18 cellular contexts compared by ENCODE assay signal in genomic region chr2:57084697-57085281, GRCh38.
A peak's percentile ranks its signal among the peaks of the same experiment; 100 is the strongest.
DNase-seq lines count a peak whose midpoint lies in the region; ATAC-seq and TF ChIP-seq lines count a peak whose summit lies in the region.
"Had no signal": no experiment of that assay in that cellular context is flagged by ENCODE, and none has a peak within 500 bp of the region (broad histone marks: within the 10 kb centered on the region; RNA-seq: fewer than 3 reads in every experiment).

No MANE protein-coding gene starts in this region.

- no peak overlapping the region for H4K91ac ChIP-seq in neuronal stem cell (ENCODE audit: low read depth, low read length, poor library complexity)

- H3K9me3 Mint-ChIP-seq in stimulated activated naive CD8-positive, alpha-beta T cell treated with anti-CD3 and anti-CD28 coated beads, Interleukin-15, amount 100 ng/mL, for 72 hours, result peaks cover 24 to 38% of the 10 kb centered on the region in 2 donors
- H3K9me3 Mint-ChIP-seq: HFFc6 had no signal

- no peak overlapping the region for H4K8ac ChIP-seq in neuronal stem cell (ENCODE audit: low read depth, low read length)

- intact Hi-C loops in dorsolateral prefrontal cortex (cut with DNase I), result no loop called here

- peak overlapping the region; percentile 53 for H2BK5ac ChIP-seq in neuronal stem cell (ENCODE audit: low read length)

- no peak for TF ChIP-seq EP300 in upper lobe of left lung (IDR thresholded peaks at IDR 0.05)

- no peak overlapping the region for H2BK15ac ChIP-seq in neuronal stem cell (ENCODE audit: low read length)

- no peaks in the 10 kb centered on the region for H3K9me3 ChIP-seq in neuronal stem cell (replicated peaks in 1 of 2; ENCODE audit: control insufficient read depth in 2 of 2, insufficient read depth in 1 of 2, low read depth in 1 of 2, low read length in 2 of 2)
- peaks cover 0 to 10% (median 0%) of the 10 kb centered on the region in 4 donors for H3K9me3 ChIP-seq in upper lobe of left lung
- H3K9me3 ChIP-seq: A549 had no signal

- peak overlapping the region; percentile 28 for H3K18ac ChIP-seq in neuronal stem cell (ENCODE audit: low read length)

- no peak for TF ChIP-seq CTCF in upper lobe of left lung (IDR thresholded peaks at IDR 0.05)
- TF ChIP-seq CTCF in dorsolateral prefrontal cortex (IDR thresholded peaks at IDR 0.05 in 54 of 56, conservative IDR thresholded peaks at IDR 0.05 in 2 of 56; ENCODE audit: low read depth in 1 of 56, partially characterized antibody in 56 of 56), result no peak

- ATAC-seq in stimulated activated naive CD8-positive, alpha-beta T cell treated with anti-CD3 and anti-CD28 coated beads, Interleukin-15, amount 100 ng/mL, for 72 hours, result peak; percentile 15
- no peak for ATAC-seq in stimulated activated naive CD8-positive, alpha-beta T cell treated with anti-CD3 and anti-CD28 coated beads, Interleukin-15, Interleukin-2, amounts not matched to agents 100 U/mL and 50 U/mL, for 24 hours
- peak; percentile 21 to 70 for ATAC-seq in upper lobe of left lung (ENCODE audit: low FRiP score in 2 of 2)
- ATAC-seq: A549, GM23338, HCT116 had no signal

- no peak overlapping the region for H2BK12ac ChIP-seq in neuronal stem cell (ENCODE audit: low read length)

- no peak overlapping the region for H3K4me3 Mint-ChIP-seq in stimulated activated naive CD8-positive, alpha-beta T cell treated with anti-CD3 and anti-CD28 coated beads, Interleukin-15, amount 100 ng/mL, for 72 hours
- H3K4me3 Mint-ChIP-seq: CD4-positive, alpha-beta memory T cell; GM23338; HFFc6 had no signal

- no peak overlapping the region for H3K27ac Mint-ChIP-seq in stimulated activated naive CD8-positive, alpha-beta T cell treated with anti-CD3 and anti-CD28 coated beads, Interleukin-15, amount 100 ng/mL, for 72 hours
- H3K27ac Mint-ChIP-seq: CD4-positive, alpha-beta memory T cell; GM23338; HFFc6 had no signal

- no peak for TF ChIP-seq POLR2A in upper lobe of left lung (IDR thresholded peaks at IDR 0.05)

- peak overlapping the region; percentile 56 for H3K14ac ChIP-seq in neuronal stem cell (ENCODE audit: low read length)

- H3K36me3 ChIP-seq in neuronal stem cell (replicated peaks in 1 of 2; ENCODE audit: control insufficient read depth in 2 of 2, insufficient read depth in 2 of 2, low read length in 2 of 2), result no peaks in the 10 kb centered on the region
- no peaks in the 10 kb centered on the region for H3K36me3 ChIP-seq in upper lobe of left lung

- H3K27me3 Mint-ChIP-seq in stimulated activated naive CD8-positive, alpha-beta T cell treated with anti-CD3 and anti-CD28 coated beads, Interleukin-15, amount 100 ng/mL, for 72 hours, result no peaks in the 10 kb centered on the region
- H3K27me3 Mint-ChIP-seq: CD4-positive, alpha-beta memory T cell had no signal

- H3K27me3 ChIP-seq in neuronal stem cell (ENCODE audit: control insufficient read depth in 3 of 3, insufficient read depth in 3 of 3, low read depth in 1 of 3, low read length in 3 of 3) (no peaks in the 10 kb centered on the region), upper lobe of left lung (no peaks in the 10 kb centered on the region), dorsolateral prefrontal cortex (no peaks in the 10 kb centered on the region)

- H3K23ac ChIP-seq in neuronal stem cell (ENCODE audit: low read depth, low read length, poor library complexity), result no peak overlapping the region

- H3K27ac ChIP-seq in neuronal stem cell (replicated peaks; ENCODE audit: low read length) (no peak overlapping the region), upper lobe of left lung (no peak overlapping the region), dorsolateral prefrontal cortex (no peak overlapping the region)
- H3K27ac ChIP-seq: 22Rv1, A549, C4-2B had no signal

- H2AFZ ChIP-seq in neuronal stem cell (ENCODE audit: low read length), result no peak overlapping the region
- H2AFZ ChIP-seq: GM23338 had no signal

- H3K4me2 ChIP-seq in neuronal stem cell (ENCODE audit: insufficient read depth, low read length, poor library complexity, severe bottlenecking), result no peak overlapping the region
- H3K4me2 ChIP-seq: A549, GM23338 had no signal

- H2AK5ac ChIP-seq in neuronal stem cell (ENCODE audit: low read depth, low read length), result no peak overlapping the region

- H2BK120ac ChIP-seq in neuronal stem cell (ENCODE audit: low read depth, low read length), result no peak overlapping the region

- no peak overlapping the region for H3K4ac ChIP-seq in neuronal stem cell (ENCODE audit: low read length)

- no peaks in the 10 kb centered on the region for H3K79me1 ChIP-seq in neuronal stem cell (ENCODE audit: low read depth, low read length)

- H3K4me1 Mint-ChIP-seq in stimulated activated naive CD8-positive, alpha-beta T cell treated with anti-CD3 and anti-CD28 coated beads, Interleukin-15, amount 100 ng/mL, for 72 hours, result no peaks in the 10 kb centered on the region
- H3K4me1 Mint-ChIP-seq: CD4-positive, alpha-beta memory T cell; GM23338 had no signal

- H3K4me1 ChIP-seq in neuronal stem cell (ENCODE audit: control insufficient read depth in 2 of 2, insufficient read depth in 1 of 2, low read depth in 1 of 2, low read length in 2 of 2), result no peaks in the 10 kb centered on the region
- H3K4me1 ChIP-seq in upper lobe of left lung, result no peaks in the 10 kb centered on the region

- no peak overlapping the region for H3K9ac ChIP-seq in neuronal stem cell (ENCODE audit: low read depth, low read length, poor library complexity)

- H3K4me3 ChIP-seq in neuronal stem cell (ENCODE audit: low read length in 2 of 2) (no peak overlapping the region), upper lobe of left lung (no peak overlapping the region), dorsolateral prefrontal cortex (no peak overlapping the region)
- H3K4me3 ChIP-seq: A549, GM23338 had no signal

- no CpG with 5 or more reads among the region's 21 CpGs for WGBS in neuronal stem cell (ENCODE audit: extremely low coverage in 2 of 2, insufficient read length in 2 of 2, insufficient replicate concordance in 1 of 2), 2 donors
- 94 to 100% methylated on average over 5 to 21 of the region's 21 CpGs for WGBS in upper lobe of left lung, 2 donors

- no peak for DNase-seq in stimulated activated naive CD8-positive, alpha-beta T cell treated with anti-CD3 and anti-CD28 coated beads, Interleukin-15, amount 100 ng/mL, for 72 hours
- no peak for DNase-seq in stimulated activated naive CD8-positive, alpha-beta T cell treated with anti-CD3 and anti-CD28 coated beads, Interleukin-15, Interleukin-2, amounts not matched to agents 100 U/mL and 50 U/mL, for 24 hours
- DNase-seq in neuronal stem cell (ENCODE audit: low spot score), result no peak
- peak in 1 of 2 donors; percentile 70 for DNase-seq in upper lobe of left lung
- DNase-seq in HuH-7.5 (ENCODE audit: low spot score), result no peak
- DNase-seq in dorsolateral prefrontal cortex, result no peak
- no peak for DNase-seq in HuH-7 (ENCODE audit: low spot score)
- DNase-seq: AML-193; Calu3; CD4-positive, alpha-beta memory T cell; DMS79 treated with DMSO at 0.1 percent for 48 hours; GF-D8; HFFc6 had no signal
